Comparison of ENCODE assay signal across 17 cellular contexts in the genomic region with DNA sequence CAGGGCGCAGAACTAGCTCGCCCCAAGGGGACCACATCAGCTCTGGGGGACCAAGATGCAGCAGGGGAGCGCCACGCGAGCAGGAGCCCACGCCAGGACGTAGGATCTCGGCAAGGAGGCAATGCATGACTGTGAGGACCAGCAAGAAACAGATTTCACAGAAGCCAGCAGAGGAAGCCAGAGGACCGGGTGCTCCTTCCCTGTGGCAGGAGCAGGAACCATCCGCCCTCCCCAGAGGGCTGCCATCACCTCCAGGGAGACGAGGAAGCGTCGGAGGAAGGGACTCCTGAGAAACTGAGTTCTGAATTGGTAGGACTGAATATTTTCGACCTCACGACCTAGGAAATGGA. TPM values are rescaled to one million over a fixed set of nuclear protein-coding genes. Genes with fewer than 3 reads are reported as not detected.
DNase-seq lines count a peak whose midpoint lies in the region; ATAC-seq, FAIRE-seq and TF ChIP-seq lines count a peak whose summit lies in the region.
"Had no signal": no experiment of that assay in that cellular context is flagged by ENCODE, and none has a peak within 500 bp of the region (broad histone marks: within the 10 kb centered on the region; RNA-seq: fewer than 3 reads in every experiment).

No MANE protein-coding gene starts in this region.

- H2BK12ac ChIP-seq in H9 (ENCODE audit: insufficient read length, low read depth, low read length) (no peak overlapping the region), H1 (ENCODE audit: low read depth, low read length) (no peak overlapping the region), mesenchymal stem cell (ENCODE audit: low read length in 2 of 2) (no peak overlapping the region)

- H3K36me3 ChIP-seq in H1 (ENCODE audit: control insufficient read depth in 2 of 4, insufficient read depth in 4 of 4, low read length in 3 of 4) = no peaks in the 10 kb centered on the region
- no peaks in the 10 kb centered on the region for H3K36me3 ChIP-seq in mesenchymal stem cell (ENCODE audit: control insufficient read depth in 1 of 2, insufficient read depth in 2 of 2, low read depth in 1 of 2, low read length in 2 of 2)
- no peaks in the 10 kb centered on the region for H3K36me3 ChIP-seq in uterus

- H4K20me1 ChIP-seq in H9 (ENCODE audit: control insufficient read depth, insufficient read depth, insufficient read length) = no peaks in the 10 kb centered on the region
- no peaks in the 10 kb centered on the region for H4K20me1 ChIP-seq in H1 (replicated peaks in 1 of 2; ENCODE audit: control insufficient read depth in 1 of 2, insufficient read depth in 2 of 2, low read length in 2 of 2)

- no CpG with 5 or more reads among the region's 15 CpGs for WGBS in H9 (ENCODE audit: extremely low coverage, insufficient read length, low lambda C conversion rate)
- WGBS in H1 (ENCODE audit: extremely low coverage in 1 of 2, insufficient coverage in 1 of 2, insufficient read length in 1 of 2, insufficient replicate concordance in 2 of 2, low coverage in 1 of 2, low lambda C conversion rate in 2 of 2, missing lambda C conversion rate in 1 of 2), 2 experiments = 92% methylated on average over 15 of the region's 15 CpGs; no CpG with 5 or more reads in 1 of the 2 experiments
- 87% methylated on average over 15 of the region's 15 CpGs for WGBS in mesenchymal stem cell

- no peaks in the 10 kb centered on the region for H3K9me3 Mint-ChIP-seq in H9
- H3K9me3 Mint-ChIP-seq: CD4-positive, alpha-beta T cell had no signal

- H4K91ac ChIP-seq in H9 (ENCODE audit: insufficient read length, low read depth, low read length) = no peak overlapping the region
- no peak overlapping the region for H4K91ac ChIP-seq in H1 (replicated peaks; ENCODE audit: insufficient read length, low read length)
- H4K91ac ChIP-seq in mesenchymal stem cell (ENCODE audit: low read length) = no peak overlapping the region

- H3K14ac ChIP-seq in H9 (ENCODE audit: insufficient read depth, low read length) (0 out of 2 replicates have a peak overlapping the region, but pooled peaks have one; percentile 60), H1 (ENCODE audit: insufficient read length) (no peak overlapping the region), mesenchymal stem cell (ENCODE audit: low read length in 2 of 2) (no peak overlapping the region)

- H3K4me3 Mint-ChIP-seq in H9 = no peak overlapping the region
- H3K4me3 Mint-ChIP-seq: CD4-positive, alpha-beta T cell had no signal

- H3T11ph ChIP-seq in H9 (ENCODE audit: low read length) = no peak overlapping the region

- no peak for TF ChIP-seq POLR2A in H1 (IDR thresholded peaks at IDR 0.05; ENCODE audit: control extremely low read depth in 1 of 2, low read depth in 2 of 2, low read length in 2 of 2)
- no peak for TF ChIP-seq POLR2A in uterus (IDR thresholded peaks at IDR 0.05)

- no peak overlapping the region for H3K56ac ChIP-seq in H9 (ENCODE audit: insufficient read length, low read depth, low read length)
- H3K56ac ChIP-seq in H1 (replicated peaks; ENCODE audit: insufficient read length, low read depth, low read length) = no peak overlapping the region

- H3K4me3 ChIP-seq in H1 (ENCODE audit: extremely low read depth in 1 of 4, insufficient read depth in 2 of 4, low read depth in 3 of 4, low read length in 4 of 4) = no peak overlapping the region
- H3K4me3 ChIP-seq in mesenchymal stem cell (ENCODE audit: insufficient read depth in 1 of 2, low read depth in 1 of 2, low read length in 2 of 2) = peak overlapping the region in 1 of 2 experiments; percentile 67
- peak overlapping the region in 1 of 2 donors; percentile 24 for H3K4me3 ChIP-seq in uterus

- H3K9me3 ChIP-seq in H9 (ENCODE audit: control insufficient read depth, low read depth, low read length) (no peaks in the 10 kb centered on the region), H1 (ENCODE audit: insufficient read depth in 2 of 2, low read depth in 1 of 2, low read length in 1 of 2) (no peaks in the 10 kb centered on the region; a peak in 1 of 4 replicates), mesenchymal stem cell (ENCODE audit: control insufficient read depth, low read length) (no peaks in the 10 kb centered on the region), uterus (no peaks in the 10 kb centered on the region)

- TF ChIP-seq EP300 in H1 (IDR thresholded peaks at IDR 0.05; ENCODE audit: borderline replicate concordance in 1 of 2, low read depth in 2 of 2, low read length in 2 of 2) = no peak

- DNase-seq in H9 (no peak), H1 (ENCODE audit: low read depth in 1 of 2, low spot score in 2 of 2) (no peak), mesenchymal stem cell (no peak), uterus (no peak), NCI-H345 treated with DMSO at 0.1 percent for 48 hours (lab: John Stamatoyannopoulos, UW; ENCODE audit: unreplicated experiment) (no peak)
- no peak for DNase-seq in activated CD4-positive, alpha-beta T cell treated with anti-CD3 and anti-CD28 coated beads, Interleukin-2, amount 50 U/mL, for 4 hours
- DNase-seq: ACHN; AML-193; CD4-positive, alpha-beta T cell; EL; NCI-H187 treated with DMSO at 0.1 percent for 48 hours; NCI-H510A; NCI-H774; PC-3 had no signal

- H3K27me3 ChIP-seq in H9 (ENCODE audit: insufficient read depth, low read length) = no peaks in the 10 kb centered on the region
- no peaks in the 10 kb centered on the region for H3K27me3 ChIP-seq in H1 (replicated peaks in 1 of 4; ENCODE audit: control insufficient read depth in 3 of 4, extremely low read depth in 1 of 4, insufficient read depth in 3 of 4, low read length in 3 of 4)
- H3K27me3 ChIP-seq in mesenchymal stem cell (ENCODE audit: control insufficient read depth in 1 of 2, insufficient read depth in 1 of 2, low read length in 2 of 2) = peaks cover 0 to under 1% of the 10 kb centered on the region in 2 experiments
- H3K27me3 ChIP-seq in uterus = no peaks in the 10 kb centered on the region

- CTCF ChIA-PET in H1 (lab: Charles Lee; ENCODE audit: partially characterized antibody) = interaction anchor here (1.3 kb wide), 1 partner anchor 15 kb away, joined by 4 read pairs; no protein-coding TSS in a partner anchor

- H3K27ac Mint-ChIP-seq in H9 = peak overlapping the region in 1 of 3 experiments; percentile 69; a peak in 3 of 7 replicates
- H3K27ac Mint-ChIP-seq: CD4-positive, alpha-beta T cell had no signal

- H3K4me1 ChIP-seq in H9 (ENCODE audit: insufficient read depth, low read length) (peaks cover 10% of the 10 kb centered on the region; the same call in 1 of the 2 replicates), H1 (replicated peaks in 1 of 4; ENCODE audit: control insufficient read depth in 3 of 4, insufficient read depth in 4 of 4, low read length in 3 of 4) (peaks cover 0 to 9% (median 4%) of the 10 kb centered on the region in 4 experiments; a peak in 4 of 7 replicates), mesenchymal stem cell (ENCODE audit: control insufficient read depth, insufficient read depth, low read depth, low read length) (no peaks in the 10 kb centered on the region), uterus (peaks cover 0 to 5% of the 10 kb centered on the region in 2 donors)

- no peak overlapping the region for H3K18ac ChIP-seq in H9 (ENCODE audit: insufficient read length, low read depth, low read length)
- H3K18ac ChIP-seq in H1 (ENCODE audit: extremely low read depth, low read length) = peak overlapping the region; percentile 48; the same call in 1 of the 2 replicates
- H3K18ac ChIP-seq in mesenchymal stem cell (ENCODE audit: low read depth in 1 of 2, low read length in 2 of 2) = no peak overlapping the region

- H4K8ac ChIP-seq in H9 (replicated peaks; ENCODE audit: insufficient read length, low read depth, low read length) (no peak overlapping the region), H1 (ENCODE audit: extremely low read depth, insufficient read depth, low read length) (no peak overlapping the region), mesenchymal stem cell (ENCODE audit: low read length) (no peak overlapping the region)

- no peak overlapping the region for H2AFZ ChIP-seq in H9 (ENCODE audit: low read length)
- H2AFZ ChIP-seq in H1 (ENCODE audit: low read length) = no peak overlapping the region
- H2AFZ ChIP-seq in mesenchymal stem cell (ENCODE audit: low read depth, low read length) = no peak overlapping the region

- H3K23me2 ChIP-seq in H9 (ENCODE audit: insufficient read length, low read depth, low read length, poor library complexity, severe bottlenecking) (no peaks in the 10 kb centered on the region), H1 (ENCODE audit: low read depth, low read length) (no peaks in the 10 kb centered on the region; the same call in 1 of the 2 replicates)

- FAIRE-seq in H1 (lab: Jason Lieb, UNC) = no peak

- H2BK20ac ChIP-seq in H9 (ENCODE audit: low read depth, low read length, poor library complexity, severe bottlenecking) = no peak overlapping the region
- no peak overlapping the region for H2BK20ac ChIP-seq in H1 (ENCODE audit: low read length)

- no peaks in the 10 kb centered on the region for H3K36me3 Mint-ChIP-seq in H9 (ENCODE audit: insufficient read depth in 1 of 3, low read depth in 3 of 3)

- no peak overlapping the region for H2BK120ac ChIP-seq in H9 (ENCODE audit: low read depth, low read length, poor library complexity, severe bottlenecking)
- no peak overlapping the region for H2BK120ac ChIP-seq in H1 (replicated peaks; ENCODE audit: low read depth, low read length)
- H2BK120ac ChIP-seq in mesenchymal stem cell (ENCODE audit: low read depth, low read length) = no peak overlapping the region

- H3K4ac ChIP-seq in H9 (ENCODE audit: low read depth, low read length) (no peak overlapping the region), H1 (replicated peaks; ENCODE audit: insufficient read length, low read depth, low read length) (no peak overlapping the region), mesenchymal stem cell (ENCODE audit: low read depth in 1 of 2, low read length in 2 of 2) (no peak overlapping the region)

- H3K79me2 ChIP-seq in H9 (ENCODE audit: insufficient read depth, low read length) (no peaks in the 10 kb centered on the region), H1 (ENCODE audit: control insufficient read depth in 1 of 2, insufficient read depth in 2 of 2, low read length in 2 of 2) (no peaks in the 10 kb centered on the region)

- ATAC-seq in GM18868 (IDR thresholded peaks at IDR 0.05; ENCODE audit: unreplicated experiment) = no peak
- ATAC-seq: PC-3 had no signal

- H3K9ac ChIP-seq in H9 (ENCODE audit: extremely low read depth, insufficient read length, low read length) (no peak overlapping the region), H1 (replicated peaks in 1 of 4; ENCODE audit: extremely low read depth in 1 of 4, low read depth in 3 of 4, low read length in 3 of 4) (no peak overlapping the region), mesenchymal stem cell (ENCODE audit: low read length) (peak overlapping the region; percentile 84)

- no peaks in the 10 kb centered on the region; the same call in 1 of the 2 replicates for H3K27me3 Mint-ChIP-seq in H9 (ENCODE audit: low read depth)
- H3K27me3 Mint-ChIP-seq: CD4-positive, alpha-beta T cell had no signal

- H3K27ac ChIP-seq in H9 (ENCODE audit: insufficient read length, low read depth, low read length) (no peak overlapping the region), H1 (ENCODE audit: low read depth, low read length) (no peak overlapping the region), mesenchymal stem cell (ENCODE audit: low read length, poor library complexity, severe bottlenecking) (no peak overlapping the region), uterus (peak overlapping the region; percentile 90 to 92)
- H3K27ac ChIP-seq: RWPE1 had no signal

- no peaks in the 10 kb centered on the region for H3K79me1 ChIP-seq in H9 (ENCODE audit: insufficient read depth, low read depth, low read length, poor library complexity, severe bottlenecking)
- no peaks in the 10 kb centered on the region for H3K79me1 ChIP-seq in H1 (ENCODE audit: low read depth, low read length)
- no peaks in the 10 kb centered on the region for H3K79me1 ChIP-seq in mesenchymal stem cell (replicated peaks; ENCODE audit: low read length, poor library complexity, severe bottlenecking)

- H3K23ac ChIP-seq in H9 (ENCODE audit: insufficient read length, low read depth, low read length) (no peak overlapping the region), H1 (ENCODE audit: insufficient read length) (no peak overlapping the region), mesenchymal stem cell (ENCODE audit: low read length in 2 of 2) (no peak overlapping the region)

- H2BK5ac ChIP-seq in H9 (ENCODE audit: insufficient read length, low read length) (no peak overlapping the region), H1 (ENCODE audit: low read depth, low read length) (no peak overlapping the region), mesenchymal stem cell (ENCODE audit: low read depth, low read length, poor library complexity, severe bottlenecking) (no peak overlapping the region)

- POLR2A ChIA-PET in H1 (lab: Charles Lee; ENCODE audit: partially characterized antibody) = interaction anchor here (1.1 to 2.3 kb wide), 5 partner anchors 10 to 110 kb away, joined by 3 to 8 read pairs (median 4); a partner anchor contains a TSS

- no peak for TF ChIP-seq CTCF in H9 (conservative IDR thresholded peaks at IDR 0.05)
- TF ChIP-seq CTCF in H1 (IDR thresholded peaks at IDR 0.05; ENCODE audit: control extremely low read depth in 1 of 3, insufficient read depth in 1 of 3, low read depth in 1 of 3, low read length in 3 of 3) = no peak
- TF ChIP-seq CTCF in uterus (IDR thresholded peaks at IDR 0.05) = no peak

- H2BK15ac ChIP-seq in H9 (ENCODE audit: low read depth, low read length) (no peak overlapping the region), H1 (ENCODE audit: low read length) (peak overlapping the region; percentile 46), mesenchymal stem cell (ENCODE audit: low read depth, poor library complexity, severe bottlenecking) (no peak overlapping the region)

- H3K4me2 ChIP-seq in H9 (ENCODE audit: insufficient read depth, insufficient read length, low read length) = no peak overlapping the region
- H3K4me2 ChIP-seq in H1 (ENCODE audit: insufficient read depth in 1 of 2, low read depth in 2 of 2, low read length in 2 of 2) = no peak overlapping the region
- H3K4me2 ChIP-seq in mesenchymal stem cell (ENCODE audit: low read length, poor library complexity, severe bottlenecking) = no peak overlapping the region

- H2AK5ac ChIP-seq in H9 (ENCODE audit: insufficient read length, low read length) (no peak overlapping the region), H1 (ENCODE audit: low read depth, low read length) (no peak overlapping the region), mesenchymal stem cell (ENCODE audit: low read length, severe bottlenecking) (no peak overlapping the region)

- H4K5ac ChIP-seq in H9 (ENCODE audit: insufficient read length, low read depth, low read length) (no peak overlapping the region), H1 (ENCODE audit: insufficient read length, low read depth, low read length) (no peak overlapping the region)

- no peak for TF ChIP-seq RAD21 in H1 (IDR thresholded peaks at IDR 0.05 in 1 of 2, conservative IDR thresholded peaks at IDR 0.05 in 1 of 2; ENCODE audit: low read depth in 2 of 2, low read length in 2 of 2)

- peaks cover 47 to 50% of the 10 kb centered on the region in 2 experiments for H3K4me1 Mint-ChIP-seq in H9

- intact Hi-C loops in uterus (cut with DNase I; ENCODE audit: low total_unique reads) = no loop called here

RNA-seq across cellular contexts. Expression of a gene that starts 37.0 kb away (rescaled TPM):
- total RNA-seq in H9 (2021) (not detected in 2 replicates), uterus (under 1 TPM in 1 of 4 donors, not detected in 3; 0.69 TPM)
- total RNA-seq in H1 (2021; fragmentation: NEBNext Ultra II Directional; extraction: Animal tissue kit (Norgen Biotek cat#: 25700)) = 0.34 and 0.44 TPM in 2 replicates
- polyA plus RNA-seq in H1 (2011; rRNA removed) = 0.09 and 0.15 TPM in 2 replicates
- polyA plus RNA-seq in H1 (2011; cell fraction: cytosol; rRNA removed) = 0.17 TPM
- 0.23 TPM for polyA plus RNA-seq in H1 (2011; cell fraction: nucleus; rRNA removed)
- polyA plus RNA-seq in H1 (2012, experiment 1 of 2) = 0.16 to 0.25 TPM (median 0.19 TPM) in 3 of 4 replicates, not detected in the other
- polyA plus RNA-seq in H1 (2012, experiment 2 of 2) = not detected
- 0.10 TPM for polyA plus RNA-seq in H1 (2013, experiment 1 of 2)
- 0.15 TPM for polyA plus RNA-seq in H1 (2013, experiment 2 of 2)
- not detected in 2 replicates for polyA minus RNA-seq in H1 (2011; rRNA and poly(A)+ RNA removed)
- not detected for polyA minus RNA-seq in H1 (2011; cell fraction: cytosol; rRNA and poly(A)+ RNA removed)
- not detected for polyA minus RNA-seq in H1 (2011; cell fraction: nucleus; rRNA and poly(A)+ RNA removed)
- polyA plus RNA-seq in mesenchymal stem cell (2013, experiment 1 of 2) = 0.03 TPM
- 0.03 TPM for polyA plus RNA-seq in mesenchymal stem cell (2013, experiment 2 of 2)
- total RNA-seq: PC-3 had no signal

RNA-seq across cellular contexts. Expression of a gene that starts 46.8 kb away (rescaled TPM):
- total RNA-seq in H9 (2021) (87.4 and 88.8 TPM in 2 replicates), uterus (10 to 100 TPM; 23.5 to 66.0 (median 46.8) TPM)
- 79.8 and 83.4 TPM in 2 replicates for total RNA-seq in H1 (2021; fragmentation: NEBNext Ultra II Directional; extraction: Animal tissue kit (Norgen Biotek cat#: 25700))
- 45.0 and 58.7 TPM in 2 replicates for polyA plus RNA-seq in H1 (2011; rRNA removed)
- polyA plus RNA-seq in H1 (2011; cell fraction: cytosol; rRNA removed) = 84.0 TPM
- 37.1 TPM for polyA plus RNA-seq in H1 (2011; cell fraction: nucleus; rRNA removed)
- polyA plus RNA-seq in H1 (2012, experiment 1 of 2) = 65.6 to 85.6 TPM (median 74.6 TPM) in 4 replicates
- 43.5 TPM for polyA plus RNA-seq in H1 (2012, experiment 2 of 2)
- polyA plus RNA-seq in H1 (2013, experiment 1 of 2) = 68.9 TPM
- 73.2 TPM for polyA plus RNA-seq in H1 (2013, experiment 2 of 2)
- 24.2 and 28.2 TPM in 2 replicates for polyA minus RNA-seq in H1 (2011; rRNA and poly(A)+ RNA removed)
- polyA minus RNA-seq in H1 (2011; cell fraction: cytosol; rRNA and poly(A)+ RNA removed) = 13.1 TPM
- 20.7 TPM for polyA minus RNA-seq in H1 (2011; cell fraction: nucleus; rRNA and poly(A)+ RNA removed)
- polyA plus RNA-seq in mesenchymal stem cell (2013, experiment 1 of 2) = 57.8 TPM
- polyA plus RNA-seq in mesenchymal stem cell (2013, experiment 2 of 2) = 58.5 TPM

RNA-seq across cellular contexts. Expression of a gene that starts 47.7 kb away (rescaled TPM):
- total RNA-seq in H9 (2021) = 401 and 412 TPM in 2 replicates
- total RNA-seq in H1 (2021; fragmentation: NEBNext Ultra II Directional; extraction: Animal tissue kit (Norgen Biotek cat#: 25700)) = 331 and 348 TPM in 2 replicates
- polyA plus RNA-seq in H1 (2011; rRNA removed) = 117 and 138 TPM in 2 replicates
- 177 TPM for polyA plus RNA-seq in H1 (2011; cell fraction: cytosol; rRNA removed)
- polyA plus RNA-seq in H1 (2011; cell fraction: nucleus; rRNA removed) = 243 TPM
- 298 to 400 TPM (median 371 TPM) in 4 replicates for polyA plus RNA-seq in H1 (2012, experiment 1 of 2)
- polyA plus RNA-seq in H1 (2012, experiment 2 of 2) = 55.7 TPM
- polyA plus RNA-seq in H1 (2013, experiment 1 of 2) = 155 TPM
- 149 TPM for polyA plus RNA-seq in H1 (2013, experiment 2 of 2)
- polyA minus RNA-seq in H1 (2011; rRNA and poly(A)+ RNA removed) = 187 and 237 TPM in 2 replicates
- polyA minus RNA-seq in H1 (2011; cell fraction: cytosol; rRNA and poly(A)+ RNA removed) = 355 TPM
- polyA minus RNA-seq in H1 (2011; cell fraction: nucleus; rRNA and poly(A)+ RNA removed) = 228 TPM
- 92.8 TPM for polyA plus RNA-seq in mesenchymal stem cell (2013, experiment 1 of 2)
- polyA plus RNA-seq in mesenchymal stem cell (2013, experiment 2 of 2) = 97.3 TPM
- 100 to 1,000 TPM; 109 to 241 (median 170) TPM for total RNA-seq in uterus

RNA-seq across cellular contexts. Expression of a gene that starts 53.7 kb away (rescaled TPM):
- total RNA-seq in H9 (2021) (0.02 TPM in 2 replicates), uterus (under 1 TPM; under 0.01 to 0.58 (median 0.43) TPM)
- not detected in 2 replicates for total RNA-seq in H1 (2021; fragmentation: NEBNext Ultra II Directional; extraction: Animal tissue kit (Norgen Biotek cat#: 25700))
- polyA plus RNA-seq in H1 (2011; rRNA removed) = 0.02 TPM in 1 of 2 replicates, not detected in the other
- not detected for polyA plus RNA-seq in H1 (2011; cell fraction: cytosol; rRNA removed)
- polyA plus RNA-seq in H1 (2011; cell fraction: nucleus; rRNA removed) = not detected
- 0.03 TPM in 3 of 4 replicates, not detected in the other for polyA plus RNA-seq in H1 (2012, experiment 1 of 2)
- polyA plus RNA-seq in H1 (2012, experiment 2 of 2) = not detected
- polyA plus RNA-seq in H1 (2013, experiment 1 of 2) = 0.04 TPM
- polyA plus RNA-seq in H1 (2013, experiment 2 of 2) = 0.06 TPM
- polyA minus RNA-seq in H1 (2011; rRNA and poly(A)+ RNA removed) = not detected in 2 replicates
- not detected for polyA minus RNA-seq in H1 (2011; cell fraction: cytosol; rRNA and poly(A)+ RNA removed)
- polyA minus RNA-seq in H1 (2011; cell fraction: nucleus; rRNA and poly(A)+ RNA removed) = not detected
- polyA plus RNA-seq in mesenchymal stem cell (2013, experiment 1 of 2) = not detected
- polyA plus RNA-seq in mesenchymal stem cell (2013, experiment 2 of 2) = not detected
- total RNA-seq: CD4-positive, alpha-beta T cell; PC-3; SK-MEL-5 had no signal

Comparison
In these comparisons a context has a peak if more than half of its experiments do, and no peak if none do; other contexts are left out.
1. H3K27ac ChIP-seq: peak in uterus (2 of 2); none in H9 (single experiment), H1 (single experiment) and mesenchymal stem cell (single experiment).